ENCODE assay signal across 16 cellular contexts in the genomic region with DNA sequence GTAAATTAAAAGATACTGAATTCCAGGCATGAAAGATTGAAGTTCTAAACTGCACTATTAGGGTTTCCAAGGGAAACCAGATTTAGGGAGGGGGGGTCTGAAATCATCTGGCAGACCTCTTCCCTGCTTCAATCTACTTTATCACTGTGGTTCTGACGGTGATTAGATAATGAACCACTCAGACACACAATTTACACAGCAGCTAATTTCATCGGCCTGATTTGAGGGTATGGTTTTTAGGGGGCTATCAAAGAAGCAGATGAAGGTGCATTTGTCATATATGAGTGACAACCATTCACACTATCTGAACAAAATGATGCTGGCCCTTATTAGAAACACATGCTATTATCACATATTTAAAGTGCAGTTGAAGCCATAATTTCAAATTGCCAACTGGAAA.
DNase-seq lines count a peak whose midpoint lies in the region; ATAC-seq and TF ChIP-seq lines count a peak whose summit lies in the region.
"Had no signal": no experiment of that assay in that cellular context is flagged by ENCODE, and none has a peak within 500 bp of the region (broad histone marks: within the 10 kb centered on the region; RNA-seq: fewer than 3 reads in every experiment).

No MANE protein-coding gene starts in this region.

- H3K36me3 Mint-ChIP-seq in endodermal cell (ENCODE audit: low read depth) (peaks cover 23% of the 10 kb centered on the region), Calu3 (ENCODE audit: insufficient read depth, unreplicated experiment) (no peaks in the 10 kb centered on the region)
- H3K36me3 Mint-ChIP-seq in activated CD8-positive, alpha-beta memory T cell treated with anti-CD3 and anti-CD28 coated beads, Interleukin-2, amount 10 ng/mL, durations not matched to agents 7 days and 5 days, result peaks cover 13% of the 10 kb centered on the region

- H3K4me3 Mint-ChIP-seq in endodermal cell (no peak overlapping the region), Calu3 (ENCODE audit: low read depth, unreplicated experiment) (no peak overlapping the region)
- no peak overlapping the region for H3K4me3 Mint-ChIP-seq in activated CD8-positive, alpha-beta memory T cell treated with anti-CD3 and anti-CD28 coated beads, Interleukin-2, amount 10 ng/mL, durations not matched to agents 7 days and 5 days
- H3K4me3 Mint-ChIP-seq: CD4-positive, CD25-positive, alpha-beta regulatory T cell; CD8-positive, alpha-beta memory T cell had no signal

- peak; percentile 56 for DNase-seq in NCI-H1436 treated with DMSO at 0.1 percent for 48 hours (lab: John Stamatoyannopoulos, UW)
- DNase-seq in NCI-H2227 treated with DMSO at 0.1 percent for 48 hours (lab: John Stamatoyannopoulos, UW), result peak; percentile 67
- DNase-seq in endodermal cell, result no peak
- DNase-seq in Calu3, result no peak
- no peak for DNase-seq in NCI-H1105 (lab: John Stamatoyannopoulos, UW)
- no peak for DNase-seq in activated CD8-positive, alpha-beta memory T cell treated with anti-CD3 and anti-CD28 coated beads, Interleukin-2, amount 10 ng/mL, durations not matched to agents 7 days and 5 days
- DNase-seq: ACHN; BE2C; C1 segment of cervical spinal cord; CD4-positive, CD25-positive, alpha-beta regulatory T cell; CD8-positive, alpha-beta memory T cell; COR-L47; GM23248; HCEC 1CT; IMR-90 had no signal

- ATAC-seq in HG03520 (IDR thresholded peaks at IDR 0.05; ENCODE audit: unreplicated experiment), result no peak
- no peak for ATAC-seq in activated CD8-positive, alpha-beta memory T cell treated with anti-CD3 and anti-CD28 coated beads, Interleukin-2, amount 10 ng/mL, durations not matched to agents 7 days and 5 days

- H3K27me3 Mint-ChIP-seq in endodermal cell (ENCODE audit: insufficient read depth), result no peaks in the 10 kb centered on the region
- no peaks in the 10 kb centered on the region for H3K27me3 Mint-ChIP-seq in Calu3 (ENCODE audit: unreplicated experiment)
- no peaks in the 10 kb centered on the region for H3K27me3 Mint-ChIP-seq in activated CD8-positive, alpha-beta memory T cell treated with anti-CD3 and anti-CD28 coated beads, Interleukin-2, amount 10 ng/mL, durations not matched to agents 7 days and 5 days
- H3K27me3 Mint-ChIP-seq: CD4-positive, CD25-positive, alpha-beta regulatory T cell; CD8-positive, alpha-beta memory T cell had no signal

- CTCF ChIA-PET in Calu3 (lab: Charles Lee), result no interaction called here
- CTCF ChIA-PET in activated CD8-positive, alpha-beta memory T cell treated with anti-CD3 and anti-CD28 coated beads, Interleukin-2, amount 10 ng/mL, durations not matched to agents 7 days and 5 days (lab: Charles Lee), result no interaction called here

- H3K36me3 ChIP-seq in endodermal cell (ENCODE audit: control insufficient read depth, insufficient read depth, low read length), result peaks cover 28% of the 10 kb centered on the region
- H3K36me3 ChIP-seq: BE2C had no signal

- intact Hi-C loops in Calu3 (cut with micrococcal nuclease; ENCODE audit: unreplicated experiment), result no loop called here

- no peak overlapping the region for H3K27ac Mint-ChIP-seq in endodermal cell
- H3K27ac Mint-ChIP-seq in Calu3 (ENCODE audit: unreplicated experiment), result no peak overlapping the region
- no peak overlapping the region for H3K27ac Mint-ChIP-seq in activated CD8-positive, alpha-beta memory T cell treated with anti-CD3 and anti-CD28 coated beads, Interleukin-2, amount 10 ng/mL, durations not matched to agents 7 days and 5 days
- H3K27ac Mint-ChIP-seq: CD4-positive, CD25-positive, alpha-beta regulatory T cell; CD8-positive, alpha-beta memory T cell had no signal

- H3K4me1 Mint-ChIP-seq in endodermal cell (peaks cover 5% of the 10 kb centered on the region), Calu3 (ENCODE audit: low read depth, unreplicated experiment) (peaks cover 10% of the 10 kb centered on the region)
- no peaks in the 10 kb centered on the region for H3K4me1 Mint-ChIP-seq in activated CD8-positive, alpha-beta memory T cell treated with anti-CD3 and anti-CD28 coated beads, Interleukin-2, amount 10 ng/mL, durations not matched to agents 7 days and 5 days

- peaks cover 13% of the 10 kb centered on the region for H3K9me3 ChIP-seq in endodermal cell (ENCODE audit: control insufficient read depth, low read length)
- H3K9me3 ChIP-seq: BE2C had no signal

- TF ChIP-seq CTCF in endodermal cell (conservative IDR thresholded peaks at IDR 0.05), result no peak
- no peak for TF ChIP-seq CTCF in Calu3 (IDR thresholded peaks at IDR 0.05; ENCODE audit: unreplicated experiment)

- H3K27me3 ChIP-seq in endodermal cell (ENCODE audit: control insufficient read depth, insufficient read depth, low read length, poor library complexity, severe bottlenecking), result no peaks in the 10 kb centered on the region
- H3K27me3 ChIP-seq: BE2C had no signal

- no TSS peak for BruUV-seq in Calu3 (replicated peaks; lab: Mats Ljungman, UMichigan)

- H3K9me3 Mint-ChIP-seq in endodermal cell (peaks cover 9% of the 10 kb centered on the region), Calu3 (ENCODE audit: low read depth, unreplicated experiment) (no peaks in the 10 kb centered on the region)
- H3K9me3 Mint-ChIP-seq in activated CD8-positive, alpha-beta memory T cell treated with anti-CD3 and anti-CD28 coated beads, Interleukin-2, amount 10 ng/mL, durations not matched to agents 7 days and 5 days (ENCODE audit: low read depth), result no peaks in the 10 kb centered on the region
- H3K9me3 Mint-ChIP-seq: CD8-positive, alpha-beta memory T cell had no signal

- H3K27ac ChIP-seq in endodermal cell (ENCODE audit: low read depth, low read length), result no peak overlapping the region
- H3K27ac ChIP-seq: GM23248 had no signal

- H3K4me3 ChIP-seq in endodermal cell (ENCODE audit: low read length), result peak overlapping the region; percentile 66
- H3K4me3 ChIP-seq: GM23248 had no signal

- WGBS in endodermal cell (ENCODE audit: insufficient coverage in 1 of 2, insufficient read length in 1 of 2), 2 experiments, result no CpG with 5 or more reads among the region's 2 CpGs

- H3K9ac ChIP-seq in endodermal cell (ENCODE audit: extremely low read depth, low read length, poor library complexity, severe bottlenecking), result no peak overlapping the region
- H3K9ac ChIP-seq: GM23248 had no signal

- H3K4me1 ChIP-seq in endodermal cell (ENCODE audit: control insufficient read depth, insufficient read depth, low read length), result peaks cover 2% of the 10 kb centered on the region
- H3K4me1 ChIP-seq: BE2C had no signal

Comparison
In these comparisons a context has a peak if more than half of its experiments do, and no peak if none do; other contexts are left out.
1. DNase-seq: peak in NCI-H1436 treated with DMSO at 0.1 percent for 48 hours (single experiment) and NCI-H2227 treated with DMSO at 0.1 percent for 48 hours (single experiment); none in endodermal cell (single experiment), Calu3 (single experiment), NCI-H1105 (single experiment) and activated CD8-positive, alpha-beta memory T cell treated with anti-CD3 and anti-CD28 coated beads, Interleukin-2, amount 10 ng/mL, durations not matched to agents 7 days and 5 days (single experiment).